Comparison of ENCODE assay signal across 18 cellular contexts in genomic region chr1:167432780-167433179, GRCh38.
DNase-seq lines count a peak whose midpoint lies in the region; ATAC-seq and TF ChIP-seq lines count a peak whose summit lies in the region.
"Had no signal": no experiment of that assay in that cellular context is flagged by ENCODE, and none has a peak within 500 bp of the region (broad histone marks: within the 10 kb centered on the region; RNA-seq: fewer than 3 reads in every experiment).

No MANE protein-coding gene starts in this region.

- peak overlapping the region; percentile 88 to 93 (median 90) for H3K27ac Mint-ChIP-seq in CD4-positive, CD25-positive, alpha-beta regulatory T cell
- H3K27ac Mint-ChIP-seq in activated naive CD8-positive, alpha-beta T cell treated with anti-CD3 and anti-CD28 coated beads for 36 hours = peak overlapping the region; percentile 51
- H3K27ac Mint-ChIP-seq in natural killer cell treated with Interleukin-12 subunit alpha and Interleukin-12 subunit beta and Interleukin-15 and Interleukin-18, amount 100 ng/mL, for 72 hours = peak overlapping the region; percentile 98 to 99
- H3K27ac Mint-ChIP-seq: type B pancreatic cell had no signal

- peaks cover 19 to 92% (median 59%) of the 10 kb centered on the region in 4 donors for H3K4me1 Mint-ChIP-seq in CD4-positive, CD25-positive, alpha-beta regulatory T cell
- H3K4me1 Mint-ChIP-seq in activated naive CD8-positive, alpha-beta T cell treated with anti-CD3 and anti-CD28 coated beads for 36 hours = peaks cover 41% of the 10 kb centered on the region
- H3K4me1 Mint-ChIP-seq in natural killer cell treated with Interleukin-12 subunit alpha and Interleukin-12 subunit beta and Interleukin-15 and Interleukin-18, amount 100 ng/mL, for 72 hours (ENCODE audit: low read depth in 2 of 2) = peaks cover 80 to 83% of the 10 kb centered on the region in 2 donors

- H3K36me3 ChIP-seq in CD4-positive, CD25-positive, alpha-beta regulatory T cell (ENCODE audit: control insufficient read depth, insufficient read depth, low read length) = peaks cover 72% of the 10 kb centered on the region
- peaks cover 10% of the 10 kb centered on the region for H3K36me3 ChIP-seq in DOHH2 (ENCODE audit: control insufficient read depth, low read length)

- peaks cover 50% of the 10 kb centered on the region for H3K36me3 Mint-ChIP-seq in CD4-positive, CD25-positive, alpha-beta regulatory T cell
- H3K36me3 Mint-ChIP-seq in activated naive CD8-positive, alpha-beta T cell treated with anti-CD3 and anti-CD28 coated beads for 36 hours = peaks cover 48% of the 10 kb centered on the region
- peaks cover 35% of the 10 kb centered on the region for H3K36me3 Mint-ChIP-seq in natural killer cell treated with Interleukin-12 subunit alpha and Interleukin-12 subunit beta and Interleukin-15 and Interleukin-18, amount 100 ng/mL, for 72 hours
- H3K36me3 Mint-ChIP-seq: type B pancreatic cell had no signal

- TF ChIP-seq CTCF in DOHH2 (IDR thresholded peaks at IDR 0.05; ENCODE audit: low read depth, low read length, poor library complexity, severe bottlenecking) = no peak

- H3K4me2 ChIP-seq in DOHH2 (ENCODE audit: low read length) = peak overlapping the region; percentile 99
- H3K4me2 ChIP-seq: SK-N-SH had no signal

- H3K27ac ChIP-seq in CD4-positive, CD25-positive, alpha-beta regulatory T cell (ENCODE audit: insufficient read depth, low read length, poor library complexity, severe bottlenecking) = peak overlapping the region; percentile 62
- H3K27ac ChIP-seq in DOHH2 (ENCODE audit: low read depth, low read length) = peak overlapping the region; percentile 95
- H3K27ac ChIP-seq: dorsolateral prefrontal cortex, psoas muscle had no signal

- peaks cover 83% of the 10 kb centered on the region for H3K4me1 ChIP-seq in CD4-positive, CD25-positive, alpha-beta regulatory T cell (ENCODE audit: control insufficient read depth, insufficient read depth, low read length, poor library complexity, severe bottlenecking)
- peaks cover 68% of the 10 kb centered on the region for H3K4me1 ChIP-seq in DOHH2 (ENCODE audit: control insufficient read depth, low read length)

- no peak for TF ChIP-seq POLR2A in erythroblast (IDR thresholded peaks at IDR 0.05; ENCODE audit: low read length)

- H3K9me3 ChIP-seq in CD4-positive, CD25-positive, alpha-beta regulatory T cell (ENCODE audit: control insufficient read depth in 2 of 2, low read length in 2 of 2) = no peaks in the 10 kb centered on the region
- H3K9me3 ChIP-seq in DOHH2 (ENCODE audit: control insufficient read depth, insufficient read depth, low read length) = no peaks in the 10 kb centered on the region
- H3K9me3 ChIP-seq: psoas muscle had no signal

- no peaks in the 10 kb centered on the region for H3K9me2 ChIP-seq in DOHH2 (replicated peaks; ENCODE audit: control insufficient read depth, low read length)
- H3K9me2 ChIP-seq: SK-N-SH had no signal

- H3K27me3 ChIP-seq in CD4-positive, CD25-positive, alpha-beta regulatory T cell (ENCODE audit: control insufficient read depth, insufficient read depth, low read length) = no peaks in the 10 kb centered on the region
- H3K27me3 ChIP-seq in DOHH2 (ENCODE audit: control insufficient read depth, low read length) = no peaks in the 10 kb centered on the region
- H3K27me3 ChIP-seq: dorsolateral prefrontal cortex had no signal

- peak overlapping the region in 1 of 4 donors; percentile 74 for H3K4me3 Mint-ChIP-seq in CD4-positive, CD25-positive, alpha-beta regulatory T cell
- H3K4me3 Mint-ChIP-seq in activated naive CD8-positive, alpha-beta T cell treated with anti-CD3 and anti-CD28 coated beads for 36 hours = no peak overlapping the region
- peak overlapping the region; percentile 41 for H3K4me3 Mint-ChIP-seq in natural killer cell treated with Interleukin-12 subunit alpha and Interleukin-12 subunit beta and Interleukin-15 and Interleukin-18, amount 100 ng/mL, for 72 hours
- H3K4me3 Mint-ChIP-seq: activated CD4-positive, alpha-beta T cell treated with anti-CD3 and anti-CD28 coated beads for 36 hours; activated CD8-positive, alpha-beta memory T cell treated with anti-CD3 and anti-CD28 coated beads, Interleukin-2, amount 10 ng/mL, durations not matched to agents 7 days and 5 days; type B pancreatic cell had no signal

- H3K9me3 Mint-ChIP-seq in CD4-positive, CD25-positive, alpha-beta regulatory T cell = no peaks in the 10 kb centered on the region
- no peaks in the 10 kb centered on the region for H3K9me3 Mint-ChIP-seq in activated naive CD8-positive, alpha-beta T cell treated with anti-CD3 and anti-CD28 coated beads for 36 hours
- no peaks in the 10 kb centered on the region for H3K9me3 Mint-ChIP-seq in natural killer cell treated with Interleukin-12 subunit alpha and Interleukin-12 subunit beta and Interleukin-15 and Interleukin-18, amount 100 ng/mL, for 72 hours

- peaks cover 36% of the 10 kb centered on the region for H3F3A ChIP-seq in DOHH2 (ENCODE audit: control insufficient read depth, insufficient read depth)

- H3K27me3 Mint-ChIP-seq in CD4-positive, CD25-positive, alpha-beta regulatory T cell = peaks cover 4% of the 10 kb centered on the region
- H3K27me3 Mint-ChIP-seq in activated naive CD8-positive, alpha-beta T cell treated with anti-CD3 and anti-CD28 coated beads for 36 hours = no peaks in the 10 kb centered on the region
- H3K27me3 Mint-ChIP-seq in natural killer cell treated with Interleukin-12 subunit alpha and Interleukin-12 subunit beta and Interleukin-15 and Interleukin-18, amount 100 ng/mL, for 72 hours = no peaks in the 10 kb centered on the region
- H3K27me3 Mint-ChIP-seq: activated CD4-positive, alpha-beta T cell treated with anti-CD3 and anti-CD28 coated beads for 36 hours; activated CD8-positive, alpha-beta memory T cell treated with anti-CD3 and anti-CD28 coated beads, Interleukin-2, amount 10 ng/mL, durations not matched to agents 7 days and 5 days had no signal

- no peak overlapping the region for H3K4me3 ChIP-seq in CD4-positive, CD25-positive, alpha-beta regulatory T cell (ENCODE audit: low read depth, low read length)
- H3K4me3 ChIP-seq in DOHH2 (ENCODE audit: low read length) = peak overlapping the region; percentile 71
- H3K4me3 ChIP-seq: dorsolateral prefrontal cortex, psoas muscle had no signal

- ATAC-seq in CD4-positive, CD25-positive, alpha-beta regulatory T cell (ENCODE audit: low read depth in 2 of 2) = no peak
- ATAC-seq in natural killer cell treated with Interleukin-12 subunit alpha and Interleukin-12 subunit beta and Interleukin-15 and Interleukin-18, amount 100 ng/mL, for 72 hours = no peak
- ATAC-seq: activated CD4-positive, alpha-beta T cell treated with anti-CD3 and anti-CD28 coated beads for 36 hours; activated CD8-positive, alpha-beta memory T cell treated with anti-CD3 and anti-CD28 coated beads, Interleukin-2, amount 10 ng/mL, durations not matched to agents 7 days and 5 days; left lobe of liver; psoas muscle had no signal

- H3K79me2 ChIP-seq in DOHH2 (ENCODE audit: control insufficient read depth, low read length) = no peaks in the 10 kb centered on the region

- DNase-seq in CD4-positive, CD25-positive, alpha-beta regulatory T cell = no peak
- DNase-seq in activated naive CD8-positive, alpha-beta T cell treated with anti-CD3 and anti-CD28 coated beads for 36 hours = no peak
- no peak for DNase-seq in natural killer cell treated with Interleukin-12 subunit alpha and Interleukin-12 subunit beta and Interleukin-15 and Interleukin-18, amount 100 ng/mL, for 72 hours (ENCODE audit: low spot score)
- DNase-seq in AML-193 (lab: John Stamatoyannopoulos, UW) (no peak), erythroblast (lab: John Stamatoyannopoulos, UW) (no peak), NCI-H526 (lab: John Stamatoyannopoulos, UW) (no peak)
- DNase-seq: activated CD4-positive, alpha-beta T cell treated with anti-CD3 and anti-CD28 coated beads for 36 hours; activated CD8-positive, alpha-beta memory T cell treated with anti-CD3 and anti-CD28 coated beads, Interleukin-2, amount 10 ng/mL, durations not matched to agents 7 days and 5 days; dorsolateral prefrontal cortex; GOT3; mesenchymal stem cell; nucleus accumbens; OCI-M1; psoas muscle; SK-N-SH had no signal

- H4K20me1 ChIP-seq in DOHH2 (ENCODE audit: control insufficient read depth, insufficient read depth, low read depth, low read length) = no peaks in the 10 kb centered on the region
